ENCODE assay signal across 18 cellular contexts in genomic region chr10:78706986-78707500, GRCh38.
"Had no signal": no experiment of that assay in that cellular context is flagged by ENCODE, and none has a peak within 500 bp of the region (broad histone marks: within the 10 kb centered on the region; RNA-seq: fewer than 3 reads in every experiment).

No MANE protein-coding gene starts in this region.

- H3K9me3 Mint-ChIP-seq: activated T-helper 1 cell treated with anti-CD3 and anti-CD28 coated beads, Interleukin-12 subunit alpha, Interleukin-12 subunit beta, Interleukin-2, Interleukin-4 antibody, amounts not matched to agents 30 ng/mL and 10 ng/mL and 1 ng/mL, durations not matched to agents 14 hours and 24 hours and 36 hours; endodermal cell; T-helper 1 cell treated with Interleukin-12 subunit alpha and Interleukin-12 subunit beta and Interleukin-4 antibody, amounts not matched to agents 30 μg/mL and 1 μg/mL, for 36 hours; WTC11 had no signal

- H3K4me3 Mint-ChIP-seq: activated CD4-positive, alpha-beta T cell treated with anti-CD3 and anti-CD28 coated beads for 36 hours; activated T-helper 1 cell treated with anti-CD3 and anti-CD28 coated beads, Interleukin-12 subunit alpha, Interleukin-12 subunit beta, Interleukin-2, Interleukin-4 antibody, amounts not matched to agents 30 ng/mL and 10 ng/mL and 1 ng/mL, durations not matched to agents 14 hours and 24 hours and 36 hours; endodermal cell; nephron progenitor cell; stimulated activated naive B cell treated with anti-CD40 and anti-IgM and Interleukin-4, amounts not matched to agents 10 μg/mL and 1 μg/mL and 100 μg/mL, for 72 hours; T-helper 1 cell treated with Interleukin-12 subunit alpha and Interleukin-12 subunit beta and Interleukin-4 antibody, amounts not matched to agents 30 μg/mL and 1 μg/mL, for 36 hours; WTC11 had no signal

- H3K4me1 Mint-ChIP-seq: activated CD4-positive, alpha-beta T cell treated with anti-CD3 and anti-CD28 coated beads for 36 hours; endodermal cell; stimulated activated naive B cell treated with anti-CD40 and anti-IgM and Interleukin-4, amounts not matched to agents 10 μg/mL and 1 μg/mL and 100 μg/mL, for 72 hours; WTC11 had no signal

- H3K36me3 Mint-ChIP-seq: WTC11 had no signal

- H3K27ac Mint-ChIP-seq: activated CD4-positive, alpha-beta T cell treated with anti-CD3 and anti-CD28 coated beads for 36 hours; activated T-helper 1 cell treated with anti-CD3 and anti-CD28 coated beads, Interleukin-12 subunit alpha, Interleukin-12 subunit beta, Interleukin-2, Interleukin-4 antibody, amounts not matched to agents 30 ng/mL and 10 ng/mL and 1 ng/mL, durations not matched to agents 14 hours and 24 hours and 36 hours; endodermal cell; nephron progenitor cell; stimulated activated naive B cell treated with anti-CD40 and anti-IgM and Interleukin-4, amounts not matched to agents 10 μg/mL and 1 μg/mL and 100 μg/mL, for 72 hours; T-helper 1 cell treated with Interleukin-12 subunit alpha and Interleukin-12 subunit beta and Interleukin-4 antibody, amounts not matched to agents 30 μg/mL and 1 μg/mL, for 36 hours; WTC11 had no signal

- ATAC-seq: heart right ventricle; psoas muscle; stimulated activated naive B cell treated with anti-CD40 and anti-IgM and Interleukin-4, amounts not matched to agents 10 μg/mL and 1 μg/mL and 100 μg/mL, for 72 hours; upper lobe of right lung; WTC11 had no signal

- DNase-seq: activated CD4-positive, alpha-beta T cell treated with anti-CD3 and anti-CD28 coated beads for 36 hours; activated gamma-delta T cell; activated naive CD4-positive, alpha-beta T cell treated with anti-CD3 and anti-CD28 coated beads, Interleukin-2, amount 50 U/mL, for 16 hours; aorta; cortex of kidney; endodermal cell; heart right ventricle; left cardiac atrium; nephron progenitor cell; pancreas; psoas muscle; right cardiac atrium; stimulated activated naive B cell treated with anti-CD40 and anti-IgM and Interleukin-4, amounts not matched to agents 10 μg/mL and 1 μg/mL and 100 μg/mL, for 72 hours; T1000; upper lobe of right lung had no signal

- H3K4me3 ChIP-seq: heart right ventricle, pancreas, psoas muscle, upper lobe of right lung had no signal
